In the genomic region with DNA sequence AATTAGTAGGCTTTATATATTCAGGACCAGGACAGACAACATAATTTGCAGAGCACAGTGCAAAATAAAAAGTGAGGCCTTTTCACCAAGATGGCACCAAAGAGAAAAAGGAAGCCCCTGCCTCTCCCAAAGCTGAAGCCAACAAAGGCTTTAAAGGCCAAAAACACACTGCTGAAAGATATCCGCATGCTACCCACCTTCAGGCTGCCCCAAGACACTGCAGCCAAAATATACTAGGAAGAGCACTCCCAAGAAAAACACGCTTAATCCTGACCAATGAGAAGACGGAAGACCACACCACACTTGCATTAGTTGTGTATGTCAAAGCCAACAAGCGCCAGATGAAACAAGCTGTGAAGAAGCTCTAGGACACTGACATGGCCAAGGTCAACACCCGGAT, we compare ENCODE assay signal across 31 cellular contexts.
"Had no signal": no experiment of that assay in that cellular context is flagged by ENCODE, and none has a peak within 500 bp of the region (broad histone marks: within the 10 kb centered on the region; RNA-seq: fewer than 3 reads in every experiment).

No MANE protein-coding gene starts in this region.

- H3K4me3 ChIP-seq: adrenal gland, body of pancreas, cardiac muscle cell, colonic mucosa, gastroesophageal sphincter, ovary, sigmoid colon, upper lobe of left lung, vagina had no signal

- H3K27ac Mint-ChIP-seq: activated CD4-positive, alpha-beta memory T cell treated with anti-CD3 and anti-CD28 coated beads, Interleukin-2, amount 10 ng/mL, durations not matched to agents 7 days and 5 days; activated CD4-positive, alpha-beta T cell treated with anti-CD3 and anti-CD28 coated beads, Interleukin-2, amount 10 ng/mL, durations not matched to agents 7 days and 5 days; activated naive CD8-positive, alpha-beta T cell treated with anti-CD3 and anti-CD28 coated beads for 36 hours; nephron; stimulated activated memory B cell treated with anti-CD40 and anti-IgM and Interleukin-4, amounts not matched to agents 10 μg/mL and 1 μg/mL and 100 μg/mL, for 72 hours; stimulated activated naive CD8-positive, alpha-beta T cell treated with anti-CD3 and anti-CD28 coated beads, Interleukin-15, amount 100 ng/mL, for 72 hours had no signal

- H3K4me1 Mint-ChIP-seq: nephron had no signal

- H3K9me3 ChIP-seq: adrenal gland, body of pancreas, colonic mucosa, gastroesophageal sphincter, ovary, sigmoid colon, upper lobe of left lung, vagina had no signal

- H3K27ac ChIP-seq: adrenal gland, body of pancreas, cardiac muscle cell, colonic mucosa, gastroesophageal sphincter, ovary, sigmoid colon, upper lobe of left lung, vagina, WERI-Rb-1 had no signal

- H3K27me3 ChIP-seq: adrenal gland, body of pancreas, cardiac muscle cell, colonic mucosa, gastroesophageal sphincter, ovary, sigmoid colon, upper lobe of left lung, vagina had no signal

- H3K4me1 ChIP-seq: colonic mucosa, vagina had no signal

- H3K9me3 Mint-ChIP-seq: activated CD4-positive, alpha-beta memory T cell treated with anti-CD3 and anti-CD28 coated beads, Interleukin-2, amount 10 ng/mL, durations not matched to agents 7 days and 5 days; activated CD4-positive, alpha-beta T cell treated with anti-CD3 and anti-CD28 coated beads, Interleukin-2, amount 10 ng/mL, durations not matched to agents 7 days and 5 days; activated naive CD8-positive, alpha-beta T cell treated with anti-CD3 and anti-CD28 coated beads for 36 hours; nephron; stimulated activated memory B cell treated with anti-CD40 and anti-IgM and Interleukin-4, amounts not matched to agents 10 μg/mL and 1 μg/mL and 100 μg/mL, for 72 hours; stimulated activated naive CD8-positive, alpha-beta T cell treated with anti-CD3 and anti-CD28 coated beads, Interleukin-15, amount 100 ng/mL, for 72 hours had no signal

- DNase-seq: activated CD4-positive, alpha-beta memory T cell treated with anti-CD3 and anti-CD28 coated beads, Interleukin-2, amount 10 ng/mL, durations not matched to agents 7 days and 5 days; activated CD4-positive, alpha-beta T cell treated with anti-CD3 and anti-CD28 coated beads for 1 hour; activated CD4-positive, alpha-beta T cell treated with anti-CD3 and anti-CD28 coated beads, Interleukin-2, amount 10 ng/mL, durations not matched to agents 7 days and 5 days; activated naive CD4-positive, alpha-beta T cell; activated naive CD8-positive, alpha-beta T cell treated with anti-CD3 and anti-CD28 coated beads for 36 hours; activated T-cell treated with anti-CD3 and anti-CD28 coated beads, Interleukin-2, amount 50 U/mL, for 48 hours; adrenal gland; aorta; body of pancreas; cerebellar nuclear complex; colonic mucosa; effector memory CD4-positive, alpha-beta T cell; erythroblast; head of caudate nucleus; left cardiac atrium; left ventricle myocardium superior; ovary; sigmoid colon; small intestine; stimulated activated CD4-positive, alpha-beta T cell treated with anti-CD3 and anti-CD28 coated beads, Interleukin-4, amount 100 ng/mL, for 4 hours; stimulated activated CD8-positive, alpha-beta memory T cell treated with anti-CD3 and anti-CD28 coated beads, Interleukin-4, amount 100 ng/mL, for 48 hours; stimulated activated naive CD8-positive, alpha-beta T cell treated with anti-CD3 and anti-CD28 coated beads, Interleukin-15, amount 100 ng/mL, for 72 hours; substantia nigra; upper lobe of left lung; WERI-Rb-1 had no signal

- H3K4me3 Mint-ChIP-seq: activated CD4-positive, alpha-beta memory T cell treated with anti-CD3 and anti-CD28 coated beads, Interleukin-2, amount 10 ng/mL, durations not matched to agents 7 days and 5 days; activated CD4-positive, alpha-beta T cell treated with anti-CD3 and anti-CD28 coated beads, Interleukin-2, amount 10 ng/mL, durations not matched to agents 7 days and 5 days; activated naive CD8-positive, alpha-beta T cell treated with anti-CD3 and anti-CD28 coated beads for 36 hours; nephron; stimulated activated memory B cell treated with anti-CD40 and anti-IgM and Interleukin-4, amounts not matched to agents 10 μg/mL and 1 μg/mL and 100 μg/mL, for 72 hours; stimulated activated naive CD8-positive, alpha-beta T cell treated with anti-CD3 and anti-CD28 coated beads, Interleukin-15, amount 100 ng/mL, for 72 hours had no signal

- ATAC-seq: body of pancreas; gastroesophageal sphincter; left cardiac atrium; left ventricle myocardium superior; stimulated activated memory B cell treated with anti-CD40 and anti-IgM and Interleukin-4, amounts not matched to agents 10 μg/mL and 1 μg/mL and 100 μg/mL, for 72 hours; stimulated activated naive CD8-positive, alpha-beta T cell treated with anti-CD3 and anti-CD28 coated beads, Interleukin-15, amount 100 ng/mL, for 72 hours had no signal

- H3K27me3 Mint-ChIP-seq: activated CD4-positive, alpha-beta memory T cell treated with anti-CD3 and anti-CD28 coated beads, Interleukin-2, amount 10 ng/mL, durations not matched to agents 7 days and 5 days; activated CD4-positive, alpha-beta T cell treated with anti-CD3 and anti-CD28 coated beads, Interleukin-2, amount 10 ng/mL, durations not matched to agents 7 days and 5 days; activated naive CD8-positive, alpha-beta T cell treated with anti-CD3 and anti-CD28 coated beads for 36 hours; progenitor cell of endocrine pancreas; stimulated activated memory B cell treated with anti-CD40 and anti-IgM and Interleukin-4, amounts not matched to agents 10 μg/mL and 1 μg/mL and 100 μg/mL, for 72 hours; stimulated activated naive CD8-positive, alpha-beta T cell treated with anti-CD3 and anti-CD28 coated beads, Interleukin-15, amount 100 ng/mL, for 72 hours had no signal

- H3K36me3 ChIP-seq: cardiac muscle cell, colonic mucosa, ovary had no signal
